In the genomic region with DNA sequence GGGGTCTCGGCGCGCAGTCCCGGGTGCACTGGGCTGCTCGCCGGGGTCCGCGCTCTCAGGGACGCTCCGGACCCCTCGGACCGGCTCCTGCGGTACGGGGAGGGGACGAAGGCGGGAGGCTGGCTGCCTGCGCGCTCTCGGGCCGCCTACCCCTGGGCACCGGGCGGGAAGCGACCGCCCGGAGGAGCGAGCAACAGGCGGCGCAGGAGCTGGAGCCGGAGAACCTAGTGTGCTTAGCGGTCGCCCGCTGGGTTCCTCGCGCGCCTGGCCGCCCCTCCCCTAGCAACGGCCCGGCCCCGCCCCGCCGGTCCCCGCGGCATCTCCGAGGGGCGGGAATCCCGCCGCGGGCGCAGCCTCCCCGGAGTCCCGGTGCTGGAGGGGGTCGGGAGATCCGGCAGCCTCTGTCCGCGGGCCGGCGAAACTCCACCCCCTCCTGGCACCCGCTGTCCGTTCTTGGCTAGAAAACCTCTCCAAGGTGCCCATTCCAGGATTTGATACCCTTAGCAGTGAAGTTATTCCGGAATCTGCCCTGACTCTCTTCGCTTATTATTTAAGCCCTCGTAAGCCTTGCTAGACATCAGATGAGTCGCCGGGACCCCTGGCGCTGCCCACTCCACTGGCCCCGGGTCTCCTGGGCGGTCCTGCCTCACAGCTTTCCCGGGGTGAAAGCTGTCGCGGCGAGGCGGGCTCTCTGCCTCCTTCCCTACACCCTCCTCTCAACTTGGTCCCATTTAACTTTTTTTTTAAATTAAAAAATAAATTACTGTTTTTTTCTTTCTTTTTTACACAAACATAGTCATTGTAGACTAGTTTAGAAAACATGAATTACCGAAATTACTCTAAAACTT, we compare ENCODE assay signal across 8 cellular contexts. TPM values are rescaled to one million over a fixed set of nuclear protein-coding genes. Genes with fewer than 3 reads are reported as not detected.
DNase-seq lines count a peak whose midpoint lies in the region; ATAC-seq and TF ChIP-seq lines count a peak whose summit lies in the region.
"Had no signal": no experiment of that assay in that cellular context is flagged by ENCODE, and none has a peak within 500 bp of the region (broad histone marks: within the 10 kb centered on the region; RNA-seq: fewer than 3 reads in every experiment).

A gene (minus strand): TSS at position 231 of the 848 bp plus-strand sequence. CDS start 246 bp downstream, outside the sequence.

- peak within 1 kb of the TSS; percentile 46 for H3K4me3 ChIP-seq in GM12864 (ENCODE audit: low read depth, low read length)

- intact Hi-C loops in Right ventricle myocardium superior (cut with DNase I) (no loop called here), posterior cingulate gyrus (cut with DNase I) (no loop called here)

- peaks cover 46% of the 10 kb centered on the region for H3K27me3 Mint-ChIP-seq in activated T-cell treated with anti-CD3 and anti-CD28 coated beads, Interleukin-2, amount 50 U/mL, for 72 hours (ENCODE audit: low read depth)

- peak; percentile 72 to 75 for ATAC-seq in activated T-cell treated with anti-CD3 and anti-CD28 coated beads, Interleukin-2, amount 50 U/mL, for 72 hours (replicated peaks in 1 of 2)
- ATAC-seq in Right ventricle myocardium superior (ENCODE audit: poor library complexity) (peak; percentile 85), HG02938 (IDR thresholded peaks at IDR 0.05; ENCODE audit: unreplicated experiment) (no peak), GM21723 (IDR thresholded peaks at IDR 0.05; ENCODE audit: unreplicated experiment) (no peak)

- no peaks in the 10 kb centered on the region for H3K9me3 Mint-ChIP-seq in activated T-cell treated with anti-CD3 and anti-CD28 coated beads, Interleukin-2, amount 50 U/mL, for 72 hours

- peak within 1 kb of the TSS; percentile 88 to 89 for H3K4me3 Mint-ChIP-seq in activated T-cell treated with anti-CD3 and anti-CD28 coated beads, Interleukin-2, amount 50 U/mL, for 72 hours

- no peak for TF ChIP-seq CTCF in GM12864 (IDR thresholded peaks at IDR 0.05; ENCODE audit: low read depth, low read length, missing control alignments)

- peaks cover 14% of the 10 kb centered on the region for H3K4me1 Mint-ChIP-seq in activated T-cell treated with anti-CD3 and anti-CD28 coated beads, Interleukin-2, amount 50 U/mL, for 72 hours (ENCODE audit: low read depth)

- H3K36me3 Mint-ChIP-seq in activated T-cell treated with anti-CD3 and anti-CD28 coated beads, Interleukin-2, amount 50 U/mL, for 72 hours (ENCODE audit: insufficient read depth in 2 of 2) = peaks cover 1 to 2% of the 10 kb centered on the region in 2 donors

- no peak within 1 kb of the TSS for H3K27ac Mint-ChIP-seq in activated T-cell treated with anti-CD3 and anti-CD28 coated beads, Interleukin-2, amount 50 U/mL, for 72 hours

- no peak for DNase-seq in GM12864 (ENCODE audit: low read depth)
- DNase-seq in NCI-H345 treated with DMSO at 0.1 percent for 48 hours (lab: John Stamatoyannopoulos, UW; ENCODE audit: unreplicated experiment) = peak; percentile 30
- peak; percentile 35 to 44 for DNase-seq in activated T-cell treated with anti-CD3 and anti-CD28 coated beads, Interleukin-2, amount 50 U/mL, for 72 hours
- DNase-seq in Right ventricle myocardium superior = peak; percentile 58
- peak in 8 of 10 donors; percentile 25 to 90 (median 53) for DNase-seq in posterior cingulate gyrus

RNA-seq across cellular contexts. Expression of the gene that starts here (rescaled TPM):
- total RNA-seq in activated T-cell treated with anti-CD3 and anti-CD28 coated beads, Interleukin-2, amount 50 U/mL, for 72 hours = not detected
- total RNA-seq in Right ventricle myocardium superior = not detected
- total RNA-seq: activated CD8-positive, alpha-beta memory T cell treated with anti-CD3 and anti-CD28 coated beads for 36 hours had no signal

Comparison
In these comparisons a context has a peak if more than half of its experiments do, and no peak if none do; other contexts are left out.
1. Peak in DNase-seq and ATAC-seq in activated T-cell treated with anti-CD3 and anti-CD28 coated beads, Interleukin-2, amount 50 U/mL, for 72 hours; RNA of the gene not detected or under 1 TPM.
2. Peak in DNase-seq and ATAC-seq in Right ventricle myocardium superior; RNA of the gene not detected or under 1 TPM.